ENCODE assay signal across 8 cellular contexts in genomic region chr1:150575518-150576366, GRCh38. TPM values are rescaled to one million over a fixed set of nuclear protein-coding genes. Genes with fewer than 3 reads are reported as not detected.
A peak's percentile ranks its signal among the peaks of the same experiment; 100 is the strongest.
DNase-seq lines count a peak whose midpoint lies in the region; ATAC-seq and TF ChIP-seq lines count a peak whose summit lies in the region.
"Had no signal": no experiment of that assay in that cellular context is flagged by ENCODE, and none has a peak within 500 bp of the region (broad histone marks: within the 10 kb centered on the region; RNA-seq: fewer than 3 reads in every experiment).

No MANE protein-coding gene starts in this region.

- no peak overlapping the region for H2BK12ac ChIP-seq in H9 (ENCODE audit: insufficient read length, low read depth, low read length)

- no peak for DNase-seq in H9
- DNase-seq in SJSA1 (ENCODE audit: low read depth in 1 of 2, low spot score in 2 of 2): no peak
- DNase-seq in fibroblast of peridontal ligament (ENCODE audit: extremely low read depth): peak; percentile 54
- no peak for DNase-seq in WERI-Rb-1

- peaks cover 6 to 15% of the 10 kb centered on the region in 2 experiments; a peak in 4 of 5 replicates for H3K9me3 Mint-ChIP-seq in H9

- no peak overlapping the region for H3K27ac ChIP-seq in H9 (ENCODE audit: insufficient read length, low read depth, low read length)
- no peak overlapping the region for H3K27ac ChIP-seq in SJSA1
- H3K27ac ChIP-seq in skeletal muscle tissue (ENCODE audit: low read depth, low read length): peak overlapping the region; percentile 100
- no peak overlapping the region for H3K27ac ChIP-seq in WERI-Rb-1

- H4K91ac ChIP-seq in H9 (ENCODE audit: insufficient read length, low read depth, low read length): no peak overlapping the region

- H3K27me3 ChIP-seq in H9 (ENCODE audit: insufficient read depth, low read length): no peaks in the 10 kb centered on the region
- no peaks in the 10 kb centered on the region for H3K27me3 ChIP-seq in SJSA1 (replicated peaks)
- no peaks in the 10 kb centered on the region for H3K27me3 ChIP-seq in skeletal muscle tissue (ENCODE audit: control insufficient read depth in 3 of 3, insufficient read depth in 3 of 3, low read length in 3 of 3)
- no peaks in the 10 kb centered on the region for H3K27me3 ChIP-seq in WERI-Rb-1 (ENCODE audit: insufficient read depth, low read depth, severe bottlenecking)

- peaks cover 69 to 81% (median 72%) of the 10 kb centered on the region in 3 experiments for H3K36me3 Mint-ChIP-seq in H9 (ENCODE audit: insufficient read depth in 1 of 3, low read depth in 3 of 3)

- H3K56ac ChIP-seq in H9 (ENCODE audit: insufficient read length, low read depth, low read length): no peak overlapping the region

- H3K36me3 ChIP-seq in SJSA1 (peaks cover 86% of the 10 kb centered on the region), skeletal muscle tissue (ENCODE audit: control insufficient read depth in 3 of 3, insufficient read depth in 3 of 3, low read length in 3 of 3) (peaks cover 17 to 59% (median 50%) of the 10 kb centered on the region in 3 donors), WERI-Rb-1 (peaks cover 75% of the 10 kb centered on the region)

- peak overlapping the region; percentile 96 to 97 for H3K4me3 Mint-ChIP-seq in H9

- H3K9me3 ChIP-seq in H9 (ENCODE audit: control insufficient read depth, low read depth, low read length) (no peaks in the 10 kb centered on the region), SJSA1 (replicated peaks) (no peaks in the 10 kb centered on the region), skeletal muscle tissue (ENCODE audit: control insufficient read depth in 3 of 3, low read length in 3 of 3) (no peaks in the 10 kb centered on the region), WERI-Rb-1 (ENCODE audit: severe bottlenecking) (no peaks in the 10 kb centered on the region)

- H3K27me3 Mint-ChIP-seq in H9 (ENCODE audit: low read depth): peaks cover 3% of the 10 kb centered on the region; the same call in 1 of the 2 replicates

- no peak overlapping the region for H3K23ac ChIP-seq in H9 (ENCODE audit: insufficient read length, low read depth, low read length)

- H4K5ac ChIP-seq in H9 (ENCODE audit: insufficient read length, low read depth, low read length): no peak overlapping the region

- peaks cover 35% of the 10 kb centered on the region for H3K79me2 ChIP-seq in H9 (ENCODE audit: insufficient read depth, low read length)

- WGBS in H9 (ENCODE audit: extremely low coverage, insufficient read length, low lambda C conversion rate): no CpG with 5 or more reads among the region's 1 CpG

- H3K27ac Mint-ChIP-seq in H9: peak overlapping the region; percentile 82 to 98 (median 87); a peak in 5 of 7 replicates

- H4K20me1 ChIP-seq in H9 (ENCODE audit: control insufficient read depth, insufficient read depth, insufficient read length): no peaks in the 10 kb centered on the region

- no peak overlapping the region for H2AK5ac ChIP-seq in H9 (ENCODE audit: insufficient read length, low read length)

- ATAC-seq in HG03097 (IDR thresholded peaks at IDR 0.05; ENCODE audit: low FRiP score, unreplicated experiment) (no peak), HG02981 (IDR thresholded peaks at IDR 0.05; ENCODE audit: unreplicated experiment) (no peak)

- H3T11ph ChIP-seq in H9 (ENCODE audit: low read length): no peak overlapping the region

- no peak overlapping the region for H2BK120ac ChIP-seq in H9 (ENCODE audit: low read depth, low read length, poor library complexity, severe bottlenecking)

- H4K8ac ChIP-seq in H9 (replicated peaks; ENCODE audit: insufficient read length, low read depth, low read length): no peak overlapping the region

- no peak overlapping the region for H3K4ac ChIP-seq in H9 (ENCODE audit: low read depth, low read length)

- no peak overlapping the region for H2AFZ ChIP-seq in H9 (ENCODE audit: low read length)

- no peak overlapping the region for H2BK20ac ChIP-seq in H9 (ENCODE audit: low read depth, low read length, poor library complexity, severe bottlenecking)

- peaks cover 50 to 60% of the 10 kb centered on the region in 2 experiments for H3K4me1 Mint-ChIP-seq in H9

- no peak for TF ChIP-seq CTCF in H9 (conservative IDR thresholded peaks at IDR 0.05)
- TF ChIP-seq CTCF in WERI-Rb-1 (IDR thresholded peaks at IDR 0.05; ENCODE audit: low read depth, low read length): no peak

- H3K4me3 ChIP-seq in SJSA1: peak overlapping the region; percentile 96
- peak overlapping the region; percentile 93 to 97 (median 96) for H3K4me3 ChIP-seq in skeletal muscle tissue (ENCODE audit: low read length in 3 of 3)
- H3K4me3 ChIP-seq in WERI-Rb-1 (ENCODE audit: low read depth, low read length): no peak overlapping the region

- H3K4me1 ChIP-seq in H9 (ENCODE audit: insufficient read depth, low read length) (peaks cover 4% of the 10 kb centered on the region), SJSA1 (replicated peaks) (peaks cover 64% of the 10 kb centered on the region), skeletal muscle tissue (ENCODE audit: control insufficient read depth in 3 of 3, insufficient read depth in 3 of 3, low read length in 3 of 3) (peaks cover 28 to 51% (median 37%) of the 10 kb centered on the region in 3 donors)

- no peak overlapping the region for H2BK5ac ChIP-seq in H9 (ENCODE audit: insufficient read length, low read length)

- H3K9ac ChIP-seq in H9 (ENCODE audit: extremely low read depth, insufficient read length, low read length) (peak overlapping the region; percentile 24), skeletal muscle tissue (ENCODE audit: low read depth in 1 of 3, low read length in 3 of 3) (peak overlapping the region; percentile 97 to 100 (median 100))

- peak overlapping the region; percentile 98 for H3K4me2 ChIP-seq in H9 (ENCODE audit: insufficient read depth, insufficient read length, low read length)

- no peaks in the 10 kb centered on the region for H3K79me1 ChIP-seq in H9 (ENCODE audit: insufficient read depth, low read depth, low read length, poor library complexity, severe bottlenecking)

- H2BK15ac ChIP-seq in H9 (ENCODE audit: low read depth, low read length): no peak overlapping the region

- no peak overlapping the region for H3K18ac ChIP-seq in H9 (ENCODE audit: insufficient read length, low read depth, low read length)

- no peak overlapping the region for H3K14ac ChIP-seq in H9 (ENCODE audit: insufficient read depth, low read length)

- H3K23me2 ChIP-seq in H9 (ENCODE audit: insufficient read length, low read depth, low read length, poor library complexity, severe bottlenecking): peaks cover 7% of the 10 kb centered on the region

RNA-seq across cellular contexts. Expression of gene MCL1, which starts 3.7 kb away (rescaled TPM):
- total RNA-seq in H9 (2021) (247 and 250 TPM in 2 replicates), skeletal muscle tissue (157 TPM)
- 183 and 225 TPM in 2 replicates for total RNA-seq in SJSA1 (2014; rRNA removed; shearing (Covaris generic))

RNA-seq across cellular contexts. Expression of gene ADAMTSL4, which starts 26.5 kb away (rescaled TPM):
- total RNA-seq in H9 (2021) (4.6 and 6.1 TPM in 2 replicates), skeletal muscle tissue (12.0 TPM)
- 0.42 TPM in 1 of 2 replicates, not detected in the other for total RNA-seq in SJSA1 (2014; rRNA removed; shearing (Covaris generic))
- total RNA-seq: activated CD8-positive, alpha-beta memory T cell treated with anti-CD3 and anti-CD28 coated beads for 36 hours had no signal

RNA-seq across cellular contexts. Expression of gene ENSA, which starts 53.7 kb away (rescaled TPM):
- 212 and 218 TPM in 2 replicates for total RNA-seq in H9 (2021)
- 121 and 160 TPM in 2 replicates for total RNA-seq in SJSA1 (2014; rRNA removed; shearing (Covaris generic))
- 63.7 TPM for total RNA-seq in skeletal muscle tissue
